In the genomic region with DNA sequence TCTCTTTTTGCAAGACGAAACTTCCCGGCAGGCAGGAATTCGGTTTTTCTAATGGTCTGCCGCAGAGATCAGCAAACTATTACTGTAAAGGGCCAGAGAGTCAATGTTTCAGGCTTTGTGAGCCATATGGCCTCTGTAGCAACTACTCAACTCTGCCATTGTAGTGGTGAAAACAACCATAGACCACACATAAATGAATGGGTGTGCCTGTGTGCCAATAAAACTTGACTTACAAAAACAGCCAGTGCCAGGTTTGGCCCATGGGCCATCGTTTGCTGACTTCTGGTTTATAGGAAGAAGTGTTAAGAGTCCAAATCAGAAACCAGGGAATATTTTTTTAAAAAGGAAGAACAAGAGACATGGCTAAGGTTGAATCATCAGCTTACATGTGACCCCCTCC, we compare ENCODE assay signal across 35 cellular contexts.
DNase-seq lines count a peak whose midpoint lies in the region; ATAC-seq and TF ChIP-seq lines count a peak whose summit lies in the region.
"Had no signal": no experiment of that assay in that cellular context is flagged by ENCODE, and none has a peak within 500 bp of the region (broad histone marks: within the 10 kb centered on the region; RNA-seq: fewer than 3 reads in every experiment).

No MANE protein-coding gene starts in this region.

- no peak overlapping the region for H3K4ac ChIP-seq in mesendoderm (ENCODE audit: low read depth, low read length)

- H3K36me3 ChIP-seq in HAP-1 (replicated peaks) (no peaks in the 10 kb centered on the region), smooth muscle cell (ENCODE audit: low read depth) (no peaks in the 10 kb centered on the region), mesendoderm (ENCODE audit: control insufficient read depth, insufficient read depth, low read length) (no peaks in the 10 kb centered on the region)
- H3K36me3 ChIP-seq: ascending aorta, BE2C, left ventricle myocardium inferior, thyroid gland, uterus, WERI-Rb-1 had no signal

- no peaks in the 10 kb centered on the region for H3K9me3 Mint-ChIP-seq in activated T-cell treated with anti-CD3 and anti-CD28 coated beads, Interleukin-2, amount 50 U/mL, for 24 hours
- H3K9me3 Mint-ChIP-seq in activated T-cell treated with anti-CD3 and anti-CD28 coated beads, Interleukin-2, amount 50 U/mL, for 4 hours = no peaks in the 10 kb centered on the region
- H3K9me3 Mint-ChIP-seq in effector memory CD8-positive, alpha-beta T cell = no peaks in the 10 kb centered on the region
- H3K9me3 Mint-ChIP-seq: activated CD4-positive, alpha-beta T cell treated with anti-CD3 and anti-CD28 coated beads, Interleukin-2, amount 10 ng/mL, durations not matched to agents 7 days and 5 days; activated naive CD8-positive, alpha-beta T cell treated with anti-CD3 and anti-CD28 coated beads, Interleukin-2, amount 10 ng/mL, durations not matched to agents 7 days and 5 days; activated T-helper 2 cell treated with anti-CD3 and anti-CD28 coated beads, Interferon-gamma antibody, Interleukin-2, Interleukin-4, amounts not matched to agents 10 μg/mL and 5 μg/mL and 100 μg/mL, durations not matched to agents 14 hours and 24 hours and 36 hours; IgD-negative memory B cell had no signal

- no peaks in the 10 kb centered on the region for H3K27me3 ChIP-seq in HAP-1 (ENCODE audit: low read depth)
- H3K27me3 ChIP-seq in smooth muscle cell (ENCODE audit: low read depth) = no peaks in the 10 kb centered on the region
- no peaks in the 10 kb centered on the region for H3K27me3 ChIP-seq in mesendoderm (ENCODE audit: insufficient read depth, low read length, poor library complexity)
- H3K27me3 ChIP-seq: ascending aorta, BE2C, thyroid gland, uterus had no signal

- H3K4me1 ChIP-seq in HAP-1 = peaks cover 27% of the 10 kb centered on the region
- peaks cover 6% of the 10 kb centered on the region for H3K4me1 ChIP-seq in smooth muscle cell (ENCODE audit: low read depth)
- no peaks in the 10 kb centered on the region for H3K4me1 ChIP-seq in mesendoderm (ENCODE audit: control insufficient read depth, low read depth, low read length)
- H3K4me1 ChIP-seq: ascending aorta, BE2C, psoas muscle, thyroid gland, uterus had no signal

- no peaks in the 10 kb centered on the region for H3K9me3 ChIP-seq in HAP-1
- no peaks in the 10 kb centered on the region for H3K9me3 ChIP-seq in smooth muscle cell (replicated peaks; ENCODE audit: low read depth)
- H3K9me3 ChIP-seq: ascending aorta, BE2C, left ventricle myocardium inferior, psoas muscle, thyroid gland, uterus had no signal

- H3K4me2 ChIP-seq in smooth muscle cell (peak overlapping the region; percentile 26), mesendoderm (ENCODE audit: low read length) (no peak overlapping the region)

- H4K5ac ChIP-seq in mesendoderm (ENCODE audit: low read length) = no peak overlapping the region

- H3K79me1 ChIP-seq in mesendoderm (ENCODE audit: low read length) = no peaks in the 10 kb centered on the region

- H3K9ac ChIP-seq in smooth muscle cell (ENCODE audit: low read depth) = no peak overlapping the region
- no peak overlapping the region for H3K9ac ChIP-seq in mesendoderm (ENCODE audit: low read length)

- no peak overlapping the region for H3K23ac ChIP-seq in mesendoderm (ENCODE audit: low read length)

- no peak overlapping the region for H3K4me3 Mint-ChIP-seq in activated T-cell treated with anti-CD3 and anti-CD28 coated beads, Interleukin-2, amount 50 U/mL, for 24 hours
- no peak overlapping the region for H3K4me3 Mint-ChIP-seq in activated T-cell treated with anti-CD3 and anti-CD28 coated beads, Interleukin-2, amount 50 U/mL, for 4 hours
- H3K4me3 Mint-ChIP-seq in effector memory CD8-positive, alpha-beta T cell = peak overlapping the region in 1 of 2 donors; percentile 38
- H3K4me3 Mint-ChIP-seq: activated CD4-positive, alpha-beta T cell treated with anti-CD3 and anti-CD28 coated beads, Interleukin-2, amount 10 ng/mL, durations not matched to agents 7 days and 5 days; activated naive CD8-positive, alpha-beta T cell treated with anti-CD3 and anti-CD28 coated beads, Interleukin-2, amount 10 ng/mL, durations not matched to agents 7 days and 5 days; endodermal cell; IgD-negative memory B cell had no signal

- no peak overlapping the region for H2BK15ac ChIP-seq in mesendoderm (replicated peaks; ENCODE audit: low read depth)

- H3F3A ChIP-seq in smooth muscle cell (ENCODE audit: low read depth) = no peaks in the 10 kb centered on the region

- no peak overlapping the region for H2BK5ac ChIP-seq in mesendoderm (ENCODE audit: low read length)

- H4K20me1 ChIP-seq in smooth muscle cell (ENCODE audit: low read depth) = no peaks in the 10 kb centered on the region

- H3K18ac ChIP-seq in mesendoderm (ENCODE audit: low read length) = no peak overlapping the region

- H3K36me3 Mint-ChIP-seq in activated T-cell treated with anti-CD3 and anti-CD28 coated beads, Interleukin-2, amount 50 U/mL, for 24 hours (ENCODE audit: low read depth) = peaks cover 7% of the 10 kb centered on the region
- H3K36me3 Mint-ChIP-seq in activated T-cell treated with anti-CD3 and anti-CD28 coated beads, Interleukin-2, amount 50 U/mL, for 4 hours (ENCODE audit: insufficient read depth) = no peaks in the 10 kb centered on the region
- H3K36me3 Mint-ChIP-seq in effector memory CD8-positive, alpha-beta T cell (ENCODE audit: insufficient read depth) = peaks cover 15% of the 10 kb centered on the region
- H3K36me3 Mint-ChIP-seq: IgD-negative memory B cell had no signal

- no peak overlapping the region for H4K8ac ChIP-seq in mesendoderm (ENCODE audit: low read depth, low read length)

- H3K27ac ChIP-seq in smooth muscle cell (ENCODE audit: low read depth) (peak overlapping the region; percentile 62), mesendoderm (ENCODE audit: low read depth, low read length) (no peak overlapping the region)
- H3K27ac ChIP-seq: ascending aorta, left ventricle myocardium inferior, psoas muscle, thyroid gland, uterus, WERI-Rb-1 had no signal

- no peak overlapping the region for H2AFZ ChIP-seq in smooth muscle cell (ENCODE audit: low read depth)

- peak overlapping the region; percentile 30 for H3K27ac Mint-ChIP-seq in activated T-cell treated with anti-CD3 and anti-CD28 coated beads, Interleukin-2, amount 50 U/mL, for 24 hours
- peak overlapping the region; percentile 71 to 82 for H3K27ac Mint-ChIP-seq in effector memory CD8-positive, alpha-beta T cell
- H3K27ac Mint-ChIP-seq: activated CD4-positive, alpha-beta T cell treated with anti-CD3 and anti-CD28 coated beads, Interleukin-2, amount 10 ng/mL, durations not matched to agents 7 days and 5 days; endodermal cell had no signal

- H3K79me2 ChIP-seq in smooth muscle cell (ENCODE audit: low read depth) (no peaks in the 10 kb centered on the region), mesendoderm (ENCODE audit: control insufficient read depth, insufficient read depth, low read length) (no peaks in the 10 kb centered on the region)

- H3K4me1 Mint-ChIP-seq in activated T-cell treated with anti-CD3 and anti-CD28 coated beads, Interleukin-2, amount 50 U/mL, for 24 hours (ENCODE audit: low read depth) = peaks cover 65% of the 10 kb centered on the region
- peaks cover 62% of the 10 kb centered on the region for H3K4me1 Mint-ChIP-seq in activated T-cell treated with anti-CD3 and anti-CD28 coated beads, Interleukin-2, amount 50 U/mL, for 4 hours (ENCODE audit: low read depth)
- H3K4me1 Mint-ChIP-seq in effector memory CD8-positive, alpha-beta T cell (ENCODE audit: low read depth in 2 of 2) = peaks cover 31 to 46% of the 10 kb centered on the region in 2 donors

- no peak for DNase-seq in activated T-cell treated with anti-CD3 and anti-CD28 coated beads, Interleukin-2, amount 50 U/mL, for 24 hours
- no peak for DNase-seq in activated T-cell treated with anti-CD3 and anti-CD28 coated beads, Interleukin-2, amount 50 U/mL, for 4 hours
- DNase-seq in HAP-1 (ENCODE audit: low spot score in 2 of 2) (peak; percentile 53 to 54), smooth muscle cell (lab: John Stamatoyannopoulos, UW; ENCODE audit: unreplicated experiment) (no peak), mesendoderm (no peak), NK-92 (lab: John Stamatoyannopoulos, UW; ENCODE audit: unreplicated experiment) (no peak)
- no peak for DNase-seq in effector memory CD8-positive, alpha-beta T cell
- DNase-seq: ACHN; activated CD4-positive, alpha-beta T cell treated with anti-CD3 and anti-CD28 coated beads, Interleukin-2, amount 10 ng/mL, durations not matched to agents 7 days and 5 days; activated naive CD8-positive, alpha-beta T cell treated with anti-CD3 and anti-CD28 coated beads, Interleukin-2, amount 10 ng/mL, durations not matched to agents 7 days and 5 days; BE2C; DMS79 treated with DMSO at 0.1 percent for 48 hours; endodermal cell; GDM1; HCEC 1CT; left ventricle myocardium inferior; NCI-H1436 treated with DMSO at 0.1 percent for 48 hours; NCI-H2107; NCI-H446; NCI-H748 treated with DMSO at 0.1 percent for 48 hours; occipital lobe; psoas muscle; SHP77; stimulated activated CD4-positive, alpha-beta T cell treated with anti-CD3 and anti-CD28 coated beads, Interleukin-12 subunit alpha, Interleukin-12 subunit beta, amount 100 ng/mL, for 4 hours; stimulated activated CD4-positive, alpha-beta T cell treated with anti-CD3 and anti-CD28 coated beads, Interleukin-4, amount 100 ng/mL, for 1 hour; T1000; thyroid gland; uterus; WERI-Rb-1 had no signal

- 73% methylated on average over 5 of the region's 5 CpGs for WGBS in smooth muscle cell (ENCODE audit: low lambda C conversion rate)
- no CpG with 5 or more reads among the region's 5 CpGs for WGBS in mesendoderm (ENCODE audit: extremely low coverage, insufficient coverage, low lambda C conversion rate)

- no peak overlapping the region for H3K56ac ChIP-seq in mesendoderm (ENCODE audit: low read length)

- ATAC-seq in activated T-cell treated with anti-CD3 and anti-CD28 coated beads, Interleukin-2, amount 50 U/mL, for 4 hours = no peak
- ATAC-seq in effector memory CD8-positive, alpha-beta T cell (replicated peaks) = no peak
- no peak for ATAC-seq in HG02678 (IDR thresholded peaks at IDR 0.05; ENCODE audit: unreplicated experiment)
- ATAC-seq: Panc1, psoas muscle, sciatic nerve had no signal

- in situ Hi-C loops in HAP-1 (cut with MboI; ENCODE audit: low sequenced_read_pairs) = no loop called here

- no peak overlapping the region for H2AK5ac ChIP-seq in mesendoderm (ENCODE audit: low read length)

- H3K4me3 ChIP-seq in HAP-1 = no peak overlapping the region
- no peak overlapping the region for H3K4me3 ChIP-seq in smooth muscle cell
- H3K4me3 ChIP-seq in mesendoderm (ENCODE audit: low read length) = no peak overlapping the region
- H3K4me3 ChIP-seq: ascending aorta, left ventricle myocardium inferior, psoas muscle, thyroid gland, uterus had no signal

- H2BK120ac ChIP-seq in mesendoderm (ENCODE audit: low read depth, low read length) = no peak overlapping the region

- H3K27me3 Mint-ChIP-seq in activated T-cell treated with anti-CD3 and anti-CD28 coated beads, Interleukin-2, amount 50 U/mL, for 24 hours = peaks cover 10% of the 10 kb centered on the region
- no peaks in the 10 kb centered on the region for H3K27me3 Mint-ChIP-seq in activated T-cell treated with anti-CD3 and anti-CD28 coated beads, Interleukin-2, amount 50 U/mL, for 4 hours (ENCODE audit: low read depth)
- no peaks in the 10 kb centered on the region for H3K27me3 Mint-ChIP-seq in effector memory CD8-positive, alpha-beta T cell
- H3K27me3 Mint-ChIP-seq: activated CD4-positive, alpha-beta T cell treated with anti-CD3 and anti-CD28 coated beads, Interleukin-2, amount 10 ng/mL, durations not matched to agents 7 days and 5 days; activated naive CD8-positive, alpha-beta T cell treated with anti-CD3 and anti-CD28 coated beads, Interleukin-2, amount 10 ng/mL, durations not matched to agents 7 days and 5 days had no signal

- TF ChIP-seq CTCF in smooth muscle cell (IDR thresholded peaks at IDR 0.05; ENCODE audit: borderline replicate concordance, insufficient read depth, poor library complexity, severe bottlenecking) = no peak

Comparison
In these comparisons a context has a peak if more than half of its experiments do, and no peak if none do; other contexts are left out.
1. DNase-seq: peak in HAP-1 (2 of 2); none in activated T-cell treated with anti-CD3 and anti-CD28 coated beads, Interleukin-2, amount 50 U/mL, for 24 hours (single experiment), activated T-cell treated with anti-CD3 and anti-CD28 coated beads, Interleukin-2, amount 50 U/mL, for 4 hours (single experiment), effector memory CD8-positive, alpha-beta T cell (0 of 3), smooth muscle cell (single experiment), mesendoderm (single experiment) and NK-92 (single experiment).